1 cellular context compared by ENCODE assay signal in genomic region chr17:38510424-38511125, GRCh38.
A peak's percentile ranks its signal among the peaks of the same experiment; 100 is the strongest.
TF ChIP-seq lines count a peak whose summit lies in the region.

No MANE protein-coding gene starts in this region.

TF ChIP-seq in HepG2, 621 proteins besides CTCF, POLR2A, EP300 and RAD21 (continued from another document and continues in another):
- TF ChIP-seq, protein P1, sequence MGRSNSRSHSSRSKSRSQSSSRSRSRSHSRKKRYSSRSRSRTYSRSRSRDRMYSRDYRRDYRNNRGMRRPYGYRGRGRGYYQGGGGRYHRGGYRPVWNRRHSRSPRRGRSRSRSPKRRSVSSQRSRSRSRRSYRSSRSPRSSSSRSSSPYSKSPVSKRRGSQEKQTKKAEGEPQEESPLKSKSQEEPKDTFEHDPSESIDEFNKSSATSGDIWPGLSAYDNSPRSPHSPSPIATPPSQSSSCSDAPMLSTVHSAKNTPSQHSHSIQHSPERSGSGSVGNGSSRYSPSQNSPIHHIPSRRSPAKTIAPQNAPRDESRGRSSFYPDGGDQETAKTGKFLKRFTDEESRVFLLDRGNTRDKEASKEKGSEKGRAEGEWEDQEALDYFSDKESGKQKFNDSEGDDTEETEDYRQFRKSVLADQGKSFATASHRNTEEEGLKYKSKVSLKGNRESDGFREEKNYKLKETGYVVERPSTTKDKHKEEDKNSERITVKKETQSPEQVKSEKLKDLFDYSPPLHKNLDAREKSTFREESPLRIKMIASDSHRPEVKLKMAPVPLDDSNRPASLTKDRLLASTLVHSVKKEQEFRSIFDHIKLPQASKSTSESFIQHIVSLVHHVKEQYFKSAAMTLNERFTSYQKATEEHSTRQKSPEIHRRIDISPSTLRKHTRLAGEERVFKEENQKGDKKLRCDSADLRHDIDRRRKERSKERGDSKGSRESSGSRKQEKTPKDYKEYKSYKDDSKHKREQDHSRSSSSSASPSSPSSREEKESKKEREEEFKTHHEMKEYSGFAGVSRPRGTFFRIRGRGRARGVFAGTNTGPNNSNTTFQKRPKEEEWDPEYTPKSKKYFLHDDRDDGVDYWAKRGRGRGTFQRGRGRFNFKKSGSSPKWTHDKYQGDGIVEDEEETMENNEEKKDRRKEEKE (IDR thresholded peaks at IDR 0.05) = no peak
- TF ChIP-seq ZFYVE20 (CRISPR knock-in tag; IDR thresholded peaks at IDR 0.05; ENCODE audit: borderline replicate concordance, low read depth) (no peak), POLR2G (IDR thresholded peaks at IDR 0.05; ENCODE audit: low read depth, low read length) (no peak), ZNF562 (CRISPR knock-in tag; IDR thresholded peaks at IDR 0.05; ENCODE audit: borderline replicate concordance) (0 out of 2 replicates have a peak, but pooled peaks have one; percentile 1), TGIF2 (CRISPR knock-in tag; IDR thresholded peaks at IDR 0.05) (no peak), ZNF609 (CRISPR knock-in tag; IDR thresholded peaks at IDR 0.05; ENCODE audit: borderline replicate concordance) (0 out of 2 replicates have a peak, but pooled peaks have one; percentile 41), NPAS2 (CRISPR knock-in tag; IDR thresholded peaks at IDR 0.05; ENCODE audit: borderline replicate concordance) (no peak), HMG20A (CRISPR knock-in tag; IDR thresholded peaks at IDR 0.05; ENCODE audit: borderline replicate concordance) (no peak), ZNF616 (CRISPR knock-in tag; IDR thresholded peaks at IDR 0.05; ENCODE audit: low read depth) (no peak; the same call in 1 of the 2 replicates), ZNF572 (CRISPR knock-in tag; IDR thresholded peaks at IDR 0.05) (0 out of 2 replicates have a peak, but pooled peaks have one; percentile 49), ZNF674 (CRISPR knock-in tag; IDR thresholded peaks at IDR 0.05; ENCODE audit: low read depth) (no peak), GATAD1 (CRISPR knock-in tag; IDR thresholded peaks at IDR 0.05) (no peak), MAZ (IDR thresholded peaks at IDR 0.05; ENCODE audit: borderline replicate concordance, low read depth, low read length) (no peak), MAZ (CRISPR knock-in tag; IDR thresholded peaks at IDR 0.05; ENCODE audit: low read depth) (peak; percentile 70), NFE2 (CRISPR knock-in tag; IDR thresholded peaks at IDR 0.05) (no peak), NFRKB (IDR thresholded peaks at IDR 0.05) (no peak), LRRFIP1 (CRISPR knock-in tag; conservative IDR thresholded peaks at IDR 0.05) (no peak), LCORL (IDR thresholded peaks at IDR 0.05) (no peak), LCORL (CRISPR knock-in tag; IDR thresholded peaks at IDR 0.05) (no peak), MED1 (CRISPR knock-in tag; IDR thresholded peaks at IDR 0.05) (no peak), ZNF263 (CRISPR knock-in tag; IDR thresholded peaks at IDR 0.05) (0 out of 2 replicates have a peak, but pooled peaks have one; percentile 3), ISX (CRISPR knock-in tag; conservative IDR thresholded peaks at IDR 0.05) (no peak), ZNF460 (CRISPR knock-in tag; IDR thresholded peaks at IDR 0.05; ENCODE audit: borderline replicate concordance) (0 out of 2 replicates have a peak, but pooled peaks have one; percentile 10), ZIK1 (CRISPR knock-in tag; IDR thresholded peaks at IDR 0.05; ENCODE audit: borderline replicate concordance, low read depth) (0 out of 2 replicates have a peak, but pooled peaks have one; percentile 3), MXD1 (CRISPR knock-in tag; IDR thresholded peaks at IDR 0.05) (no peak), PHB2 (IDR thresholded peaks at IDR 0.05; ENCODE audit: partially characterized antibody) (no peak), U2AF2 (IDR thresholded peaks at IDR 0.05; ENCODE audit: low read depth, low read length) (no peak), RARA (CRISPR knock-in tag; IDR thresholded peaks at IDR 0.05) (0 out of 2 replicates have a peak, but pooled peaks have one; percentile 10)
- TF ChIP-seq, protein P2, sequence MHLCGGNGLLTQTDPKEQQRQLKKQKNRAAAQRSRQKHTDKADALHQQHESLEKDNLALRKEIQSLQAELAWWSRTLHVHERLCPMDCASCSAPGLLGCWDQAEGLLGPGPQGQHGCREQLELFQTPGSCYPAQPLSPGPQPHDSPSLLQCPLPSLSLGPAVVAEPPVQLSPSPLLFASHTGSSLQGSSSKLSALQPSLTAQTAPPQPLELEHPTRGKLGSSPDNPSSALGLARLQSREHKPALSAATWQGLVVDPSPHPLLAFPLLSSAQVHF (CRISPR knock-in tag; IDR thresholded peaks at IDR 0.05) = no peak
- TF ChIP-seq, protein P3, sequence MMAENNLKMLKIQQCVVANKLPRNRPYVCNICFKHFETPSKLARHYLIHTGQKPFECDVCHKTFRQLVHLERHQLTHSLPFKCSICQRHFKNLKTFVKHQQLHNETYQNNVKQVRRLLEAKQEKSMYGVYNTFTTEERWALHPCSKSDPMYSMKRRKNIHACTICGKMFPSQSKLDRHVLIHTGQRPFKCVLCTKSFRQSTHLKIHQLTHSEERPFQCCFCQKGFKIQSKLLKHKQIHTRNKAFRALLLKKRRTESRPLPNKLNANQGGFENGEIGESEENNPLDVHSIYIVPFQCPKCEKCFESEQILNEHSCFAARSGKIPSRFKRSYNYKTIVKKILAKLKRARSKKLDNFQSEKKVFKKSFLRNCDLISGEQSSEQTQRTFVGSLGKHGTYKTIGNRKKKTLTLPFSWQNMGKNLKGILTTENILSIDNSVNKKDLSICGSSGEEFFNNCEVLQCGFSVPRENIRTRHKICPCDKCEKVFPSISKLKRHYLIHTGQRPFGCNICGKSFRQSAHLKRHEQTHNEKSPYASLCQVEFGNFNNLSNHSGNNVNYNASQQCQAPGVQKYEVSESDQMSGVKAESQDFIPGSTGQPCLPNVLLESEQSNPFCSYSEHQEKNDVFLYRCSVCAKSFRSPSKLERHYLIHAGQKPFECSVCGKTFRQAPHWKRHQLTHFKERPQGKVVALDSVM (CRISPR knock-in tag; IDR thresholded peaks at IDR 0.05) = peak; percentile 29; the same call in 1 of the 2 replicates
- TF ChIP-seq, protein P4, sequence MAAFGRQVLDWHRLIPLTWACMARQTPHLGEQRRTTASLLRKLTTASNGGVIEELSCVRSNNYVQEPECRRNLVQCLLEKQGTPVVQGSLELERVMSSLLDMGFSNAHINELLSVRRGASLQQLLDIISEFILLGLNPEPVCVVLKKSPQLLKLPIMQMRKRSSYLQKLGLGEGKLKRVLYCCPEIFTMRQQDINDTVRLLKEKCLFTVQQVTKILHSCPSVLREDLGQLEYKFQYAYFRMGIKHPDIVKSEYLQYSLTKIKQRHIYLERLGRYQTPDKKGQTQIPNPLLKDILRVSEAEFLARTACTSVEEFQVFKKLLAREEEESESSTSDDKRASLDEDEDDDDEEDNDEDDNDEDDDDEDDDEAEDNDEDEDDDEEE (CRISPR knock-in tag; IDR thresholded peaks at IDR 0.05) = 0 out of 2 replicates have a peak, but pooled peaks have one; percentile 63
- TF ChIP-seq, protein P5, sequence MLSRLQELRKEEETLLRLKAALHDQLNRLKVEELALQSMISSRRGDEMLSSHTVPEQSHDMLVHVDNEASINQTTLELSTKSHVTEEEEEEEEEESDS (CRISPR knock-in tag; IDR thresholded peaks at IDR 0.05; ENCODE audit: borderline replicate concordance) = no peak
- TF ChIP-seq, protein P6, sequence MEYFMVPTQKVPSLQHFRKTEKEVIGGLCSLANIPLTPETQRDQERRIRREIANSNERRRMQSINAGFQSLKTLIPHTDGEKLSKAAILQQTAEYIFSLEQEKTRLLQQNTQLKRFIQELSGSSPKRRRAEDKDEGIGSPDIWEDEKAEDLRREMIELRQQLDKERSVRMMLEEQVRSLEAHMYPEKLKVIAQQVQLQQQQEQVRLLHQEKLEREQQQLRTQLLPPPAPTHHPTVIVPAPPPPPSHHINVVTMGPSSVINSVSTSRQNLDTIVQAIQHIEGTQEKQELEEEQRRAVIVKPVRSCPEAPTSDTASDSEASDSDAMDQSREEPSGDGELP (IDR thresholded peaks at IDR 0.05; ENCODE audit: borderline replicate concordance, low read depth) = peak; percentile 15; the same call in 1 of the 2 replicates
- TF ChIP-seq, protein P7, sequence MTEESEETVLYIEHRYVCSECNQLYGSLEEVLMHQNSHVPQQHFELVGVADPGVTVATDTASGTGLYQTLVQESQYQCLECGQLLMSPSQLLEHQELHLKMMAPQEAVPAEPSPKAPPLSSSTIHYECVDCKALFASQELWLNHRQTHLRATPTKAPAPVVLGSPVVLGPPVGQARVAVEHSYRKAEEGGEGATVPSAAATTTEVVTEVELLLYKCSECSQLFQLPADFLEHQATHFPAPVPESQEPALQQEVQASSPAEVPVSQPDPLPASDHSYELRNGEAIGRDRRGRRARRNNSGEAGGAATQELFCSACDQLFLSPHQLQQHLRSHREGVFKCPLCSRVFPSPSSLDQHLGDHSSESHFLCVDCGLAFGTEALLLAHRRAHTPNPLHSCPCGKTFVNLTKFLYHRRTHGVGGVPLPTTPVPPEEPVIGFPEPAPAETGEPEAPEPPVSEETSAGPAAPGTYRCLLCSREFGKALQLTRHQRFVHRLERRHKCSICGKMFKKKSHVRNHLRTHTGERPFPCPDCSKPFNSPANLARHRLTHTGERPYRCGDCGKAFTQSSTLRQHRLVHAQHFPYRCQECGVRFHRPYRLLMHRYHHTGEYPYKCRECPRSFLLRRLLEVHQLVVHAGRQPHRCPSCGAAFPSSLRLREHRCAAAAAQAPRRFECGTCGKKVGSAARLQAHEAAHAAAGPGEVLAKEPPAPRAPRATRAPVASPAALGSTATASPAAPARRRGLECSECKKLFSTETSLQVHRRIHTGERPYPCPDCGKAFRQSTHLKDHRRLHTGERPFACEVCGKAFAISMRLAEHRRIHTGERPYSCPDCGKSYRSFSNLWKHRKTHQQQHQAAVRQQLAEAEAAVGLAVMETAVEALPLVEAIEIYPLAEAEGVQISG (CRISPR knock-in tag; IDR thresholded peaks at IDR 0.05) = peak; percentile 44; the same call in 1 of the 2 replicates
- TF ChIP-seq, protein P8, sequence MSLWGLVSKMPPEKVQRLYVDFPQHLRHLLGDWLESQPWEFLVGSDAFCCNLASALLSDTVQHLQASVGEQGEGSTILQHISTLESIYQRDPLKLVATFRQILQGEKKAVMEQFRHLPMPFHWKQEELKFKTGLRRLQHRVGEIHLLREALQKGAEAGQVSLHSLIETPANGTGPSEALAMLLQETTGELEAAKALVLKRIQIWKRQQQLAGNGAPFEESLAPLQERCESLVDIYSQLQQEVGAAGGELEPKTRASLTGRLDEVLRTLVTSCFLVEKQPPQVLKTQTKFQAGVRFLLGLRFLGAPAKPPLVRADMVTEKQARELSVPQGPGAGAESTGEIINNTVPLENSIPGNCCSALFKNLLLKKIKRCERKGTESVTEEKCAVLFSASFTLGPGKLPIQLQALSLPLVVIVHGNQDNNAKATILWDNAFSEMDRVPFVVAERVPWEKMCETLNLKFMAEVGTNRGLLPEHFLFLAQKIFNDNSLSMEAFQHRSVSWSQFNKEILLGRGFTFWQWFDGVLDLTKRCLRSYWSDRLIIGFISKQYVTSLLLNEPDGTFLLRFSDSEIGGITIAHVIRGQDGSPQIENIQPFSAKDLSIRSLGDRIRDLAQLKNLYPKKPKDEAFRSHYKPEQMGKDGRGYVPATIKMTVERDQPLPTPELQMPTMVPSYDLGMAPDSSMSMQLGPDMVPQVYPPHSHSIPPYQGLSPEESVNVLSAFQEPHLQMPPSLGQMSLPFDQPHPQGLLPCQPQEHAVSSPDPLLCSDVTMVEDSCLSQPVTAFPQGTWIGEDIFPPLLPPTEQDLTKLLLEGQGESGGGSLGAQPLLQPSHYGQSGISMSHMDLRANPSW (CRISPR knock-in tag; IDR thresholded peaks at IDR 0.05; ENCODE audit: borderline replicate concordance) = no peak
